In genomic region chr1:235767795-235768194, GRCh38 we compare ENCODE assay signal across 11 cellular contexts.
DNase-seq lines count a peak whose midpoint lies in the region; ATAC-seq and TF ChIP-seq lines count a peak whose summit lies in the region.
"Had no signal": no experiment of that assay in that cellular context is flagged by ENCODE, and none has a peak within 500 bp of the region (broad histone marks: within the 10 kb centered on the region; RNA-seq: fewer than 3 reads in every experiment).

No MANE protein-coding gene starts in this region.

- no peaks in the 10 kb centered on the region for H3F3A ChIP-seq in smooth muscle cell (ENCODE audit: low read depth)

- CTCF ChIA-PET in Calu3 (lab: Charles Lee): no interaction called here

- no peaks in the 10 kb centered on the region for H4K20me1 ChIP-seq in smooth muscle cell (ENCODE audit: low read depth)

- DNase-seq in CD14-positive monocyte (ENCODE audit: low spot score): no peak
- no peak for DNase-seq in T-helper 17 cell
- DNase-seq in NCI-H510A (lab: John Stamatoyannopoulos, UW): no peak
- DNase-seq in Calu3: no peak
- DNase-seq in smooth muscle cell (lab: John Stamatoyannopoulos, UW; ENCODE audit: unreplicated experiment): no peak
- DNase-seq: activated gamma-delta T cell treated with Interleukin-2 at 50 U/mL for 16 hours, dorsolateral prefrontal cortex, NCI-H748 treated with DMSO at 0.1 percent for 48 hours had no signal

- H3K27me3 ChIP-seq in smooth muscle cell (ENCODE audit: low read depth): no peaks in the 10 kb centered on the region
- H3K27me3 ChIP-seq: dorsolateral prefrontal cortex had no signal

- no peaks in the 10 kb centered on the region for H3K79me2 ChIP-seq in smooth muscle cell (ENCODE audit: low read depth)

- intact Hi-C loops in CD14-positive monocyte (cut with micrococcal nuclease) (no loop called here), Calu3 (cut with micrococcal nuclease; ENCODE audit: unreplicated experiment) (no loop called here)

- H3K4me1 Mint-ChIP-seq in CD14-positive monocyte (peaks cover 1% of the 10 kb centered on the region), T-helper 17 cell (peaks cover 4% of the 10 kb centered on the region), Calu3 (ENCODE audit: low read depth, unreplicated experiment) (no peaks in the 10 kb centered on the region)

- no peak overlapping the region for H3K4me3 ChIP-seq in smooth muscle cell
- H3K4me3 ChIP-seq: dorsolateral prefrontal cortex had no signal

- no peaks in the 10 kb centered on the region for H3K9me3 ChIP-seq in T-helper 17 cell (ENCODE audit: control insufficient read depth, low read length, poor library complexity, severe bottlenecking)
- H3K9me3 ChIP-seq in smooth muscle cell (replicated peaks; ENCODE audit: low read depth): no peaks in the 10 kb centered on the region

- no peak overlapping the region for H3K27ac ChIP-seq in smooth muscle cell (ENCODE audit: low read depth)
- H3K27ac ChIP-seq: dorsolateral prefrontal cortex had no signal

- WGBS in smooth muscle cell (ENCODE audit: low lambda C conversion rate): 81% methylated on average over 2 of the region's 2 CpGs

- H3K4me1 ChIP-seq in smooth muscle cell (ENCODE audit: low read depth): no peaks in the 10 kb centered on the region

- H3K27ac Mint-ChIP-seq in CD14-positive monocyte (peak overlapping the region in 6 of 7 donors; percentile 9 to 83 (median 36)), T-helper 17 cell (no peak overlapping the region), Calu3 (ENCODE audit: unreplicated experiment) (no peak overlapping the region)

- TF ChIP-seq CTCF in CD14-positive monocyte (IDR thresholded peaks at IDR 0.05) (no peak), Calu3 (IDR thresholded peaks at IDR 0.05; ENCODE audit: unreplicated experiment) (no peak), smooth muscle cell (IDR thresholded peaks at IDR 0.05; ENCODE audit: borderline replicate concordance, insufficient read depth, poor library complexity, severe bottlenecking) (no peak)

- H3K36me3 Mint-ChIP-seq in CD14-positive monocyte (peaks cover 40 to 53% of the 10 kb centered on the region in 2 donors), T-helper 17 cell (ENCODE audit: low read depth) (peaks cover 3% of the 10 kb centered on the region), Calu3 (ENCODE audit: insufficient read depth, unreplicated experiment) (no peaks in the 10 kb centered on the region)

- ATAC-seq in GM18907 (IDR thresholded peaks at IDR 0.05; ENCODE audit: unreplicated experiment): peak; percentile 95
- ATAC-seq in HG02571 (IDR thresholded peaks at IDR 0.05; ENCODE audit: unreplicated experiment): peak; percentile 93
- peak; percentile 93 for ATAC-seq in HG03432 (IDR thresholded peaks at IDR 0.05; ENCODE audit: unreplicated experiment)
- ATAC-seq in T-helper 17 cell: no peak

- H3K9me3 Mint-ChIP-seq in CD14-positive monocyte: no peaks in the 10 kb centered on the region
- no peaks in the 10 kb centered on the region for H3K9me3 Mint-ChIP-seq in Calu3 (ENCODE audit: low read depth, unreplicated experiment)

- no peaks in the 10 kb centered on the region for H3K36me3 ChIP-seq in smooth muscle cell (ENCODE audit: low read depth)

- H2AFZ ChIP-seq in smooth muscle cell (ENCODE audit: low read depth): no peak overlapping the region

- H3K4me3 Mint-ChIP-seq in CD14-positive monocyte (no peak overlapping the region), T-helper 17 cell (no peak overlapping the region), Calu3 (ENCODE audit: low read depth, unreplicated experiment) (no peak overlapping the region)

- no peak overlapping the region for H3K9ac ChIP-seq in smooth muscle cell (ENCODE audit: low read depth)

- H3K27me3 Mint-ChIP-seq in CD14-positive monocyte (ENCODE audit: low read depth in 3 of 3) (no peaks in the 10 kb centered on the region), T-helper 17 cell (no peaks in the 10 kb centered on the region), Calu3 (ENCODE audit: unreplicated experiment) (no peaks in the 10 kb centered on the region)

- no peak overlapping the region for H3K4me2 ChIP-seq in smooth muscle cell

- no TSS peak for BruUV-seq in Calu3 (replicated peaks; lab: Mats Ljungman, UMichigan)

Comparison
In these comparisons a context has a peak if more than half of its experiments do, and no peak if none do; other contexts are left out.
1. H3K27ac Mint-ChIP-seq: peak in CD14-positive monocyte (6 of 7); none in T-helper 17 cell (single experiment) and Calu3 (single experiment).